ENCODE assay signal across 23 cellular contexts in the genomic region with DNA sequence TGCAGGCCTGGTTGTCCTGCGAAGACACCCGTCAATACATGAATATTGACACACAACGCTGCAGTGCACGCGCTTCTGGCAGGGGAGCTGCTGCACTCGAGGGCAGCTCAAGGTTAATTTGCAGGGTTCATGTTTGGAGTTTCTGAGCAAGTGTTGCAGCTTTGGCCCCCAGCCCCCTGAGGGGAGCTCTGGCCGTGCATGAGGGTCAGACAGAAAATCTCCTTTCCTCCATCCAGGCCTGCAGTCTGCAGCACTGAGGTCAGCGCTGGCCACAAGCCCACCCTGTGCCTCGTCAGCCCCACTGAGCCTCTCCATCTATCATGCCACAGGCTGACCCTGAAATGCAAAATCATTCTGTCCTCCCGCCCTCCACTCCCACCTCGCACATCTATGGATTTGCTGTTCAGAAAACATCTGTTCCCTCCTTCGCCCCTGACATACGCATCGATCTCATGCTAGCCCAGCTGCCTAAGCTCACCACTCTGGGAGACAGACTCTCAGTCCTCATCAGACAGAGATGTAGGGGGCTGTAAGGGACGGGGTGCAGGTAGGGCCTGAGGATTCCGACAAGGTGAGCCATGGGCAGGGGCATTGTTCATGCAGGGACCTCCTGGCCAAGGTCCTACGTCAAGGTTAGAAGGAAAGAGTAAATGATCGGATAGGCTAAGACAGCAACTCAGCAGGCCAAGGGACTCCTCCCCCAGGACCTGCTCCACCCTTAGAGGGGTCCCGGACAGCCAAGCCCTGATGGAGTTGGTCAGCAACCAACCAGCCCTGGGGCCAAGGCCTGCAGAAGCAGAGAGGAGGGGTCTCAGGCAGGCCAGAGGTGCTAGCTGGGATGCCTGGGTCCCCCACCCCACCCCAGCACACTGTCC.
DNase-seq lines count a peak whose midpoint lies in the region; ATAC-seq and TF ChIP-seq lines count a peak whose summit lies in the region.
"Had no signal": no experiment of that assay in that cellular context is flagged by ENCODE, and none has a peak within 500 bp of the region (broad histone marks: within the 10 kb centered on the region; RNA-seq: fewer than 3 reads in every experiment).

No MANE protein-coding gene starts in this region.

- in situ Hi-C loops in IMR-90 (cut with MboI; ENCODE audit: low sequenced_read_pairs), result no loop called here

- no peak overlapping the region for H2BK5ac ChIP-seq in IMR-90 (ENCODE audit: low read depth, low read length, poor library complexity, severe bottlenecking)

- H3K9me3 ChIP-seq in IMR-90 (ENCODE audit: control insufficient read depth, insufficient read depth, low read length) (no peaks in the 10 kb centered on the region), RWPE2 (ENCODE audit: severe bottlenecking) (no peaks in the 10 kb centered on the region), neural progenitor cell (ENCODE audit: low read depth) (no peaks in the 10 kb centered on the region), sigmoid colon (no peaks in the 10 kb centered on the region)
- H3K9me3 ChIP-seq: Caco-2, SJSA1 had no signal

- no TSS peak for BruUV-seq in IMR-90 (replicated peaks; lab: Mats Ljungman, UMichigan)

- H3K14ac ChIP-seq in IMR-90 (replicated peaks; ENCODE audit: low read depth, low read length), result no peak overlapping the region

- H3K4me3 ChIP-seq in IMR-90 (ENCODE audit: insufficient read depth, low read depth, low read length) (no peak overlapping the region), RWPE2 (ENCODE audit: severe bottlenecking) (no peak overlapping the region), neural progenitor cell (no peak overlapping the region), sigmoid colon (no peak overlapping the region)
- H3K4me3 ChIP-seq: GM23248, SJSA1 had no signal

- H3K18ac ChIP-seq in IMR-90 (ENCODE audit: low read depth, low read length), result no peak overlapping the region

- peaks cover 15% of the 10 kb centered on the region for H3K27me3 Mint-ChIP-seq in neural progenitor cell (ENCODE audit: insufficient read depth, low read depth)
- H3K27me3 Mint-ChIP-seq in activated CD4-positive, alpha-beta T cell treated with anti-CD3 and anti-CD28 coated beads for 36 hours, result peaks cover 6% of the 10 kb centered on the region

- H3K23ac ChIP-seq in IMR-90 (ENCODE audit: low read depth, low read length), result no peak overlapping the region

- no peak for TF ChIP-seq EP300 in sigmoid colon (IDR thresholded peaks at IDR 0.05)

- H3K79me1 ChIP-seq in IMR-90 (ENCODE audit: low read depth in 1 of 2, low read length in 2 of 2), result no peaks in the 10 kb centered on the region

- peaks cover 15% of the 10 kb centered on the region for H3F3A ChIP-seq in neural progenitor cell (ENCODE audit: low read depth)

- peaks cover 5% of the 10 kb centered on the region for H3K27me3 ChIP-seq in IMR-90 (ENCODE audit: control insufficient read depth, insufficient read depth, low read length)
- peaks cover 4% of the 10 kb centered on the region for H3K27me3 ChIP-seq in RWPE2 (ENCODE audit: insufficient read depth, poor library complexity, severe bottlenecking)
- H3K27me3 ChIP-seq in neural progenitor cell, result no peaks in the 10 kb centered on the region
- no peaks in the 10 kb centered on the region for H3K27me3 ChIP-seq in sigmoid colon
- H3K27me3 ChIP-seq: SJSA1 had no signal

- no peak overlapping the region for H3K56ac ChIP-seq in IMR-90 (ENCODE audit: extremely low read depth, insufficient read depth, low read length)

- no peak overlapping the region for H3K4me3 Mint-ChIP-seq in neural progenitor cell
- no peak overlapping the region for H3K4me3 Mint-ChIP-seq in activated CD4-positive, alpha-beta T cell treated with anti-CD3 and anti-CD28 coated beads for 36 hours
- H3K4me3 Mint-ChIP-seq: B cell; CD8-positive, alpha-beta T cell had no signal

- H2BK15ac ChIP-seq in IMR-90 (ENCODE audit: low read depth, low read length), result no peak overlapping the region

- 55% methylated on average over 3 of the region's 19 CpGs; no CpG with 5 or more reads in 1 of the 2 experiments for WGBS in IMR-90 (ENCODE audit: extremely low coverage in 2 of 2, insufficient read length in 1 of 2), 2 experiments
- whole genome bisulfite sequencing in sigmoid colon, 2 donors, result 83 to 86% methylated on average over 19 of the region's 19 CpGs

- H3K9ac ChIP-seq in IMR-90 (ENCODE audit: low read depth, low read length) (no peak overlapping the region), neural progenitor cell (no peak overlapping the region)
- H3K9ac ChIP-seq: GM23248 had no signal

- H3K9me1 ChIP-seq in IMR-90 (ENCODE audit: insufficient read depth, low read length), result no peaks in the 10 kb centered on the region

- no peaks in the 10 kb centered on the region for H3K79me2 ChIP-seq in neural progenitor cell (ENCODE audit: low read depth)

- H4K20me1 ChIP-seq in IMR-90 (ENCODE audit: insufficient read depth, low read length) (no peaks in the 10 kb centered on the region; the same call in 1 of the 2 replicates), neural progenitor cell (ENCODE audit: low read depth) (peaks cover 2% of the 10 kb centered on the region)

- H3K4me2 ChIP-seq in IMR-90 (ENCODE audit: low read depth, low read length) (no peak overlapping the region), neural progenitor cell (no peak overlapping the region)

- no peak overlapping the region for H4K5ac ChIP-seq in IMR-90 (ENCODE audit: low read depth, low read length)

- intact Hi-C loops in IMR-90 (cut with micrococcal nuclease) (loop anchor here (10.0 kb wide), 1 partner anchor 364 kb away; no protein-coding TSS in a partner anchor), sigmoid colon (cut with DNase I) (no loop called here)
- intact Hi-C loops in activated CD4-positive, alpha-beta T cell treated with anti-CD3 and anti-CD28 coated beads for 36 hours (cut with DNase I, micrococcal nuclease), result no loop called here

- H4K91ac ChIP-seq in IMR-90 (ENCODE audit: insufficient read depth, low read depth, low read length), result no peak overlapping the region

- ATAC-seq in IMR-90 (ENCODE audit: low read depth) (no peak), RWPE2 (ENCODE audit: low read depth) (no peak)
- ATAC-seq in activated CD4-positive, alpha-beta T cell treated with anti-CD3 and anti-CD28 coated beads for 36 hours, result no peak
- ATAC-seq: CD8-positive, alpha-beta T cell; PC-3 had no signal

- H2AK9ac ChIP-seq in IMR-90 (replicated peaks; ENCODE audit: low read depth, low read length, poor library complexity), result no peak overlapping the region

- TF ChIP-seq POLR2A in IMR-90 (IDR thresholded peaks at IDR 0.05; ENCODE audit: low read depth, low read length), result no peak
- TF ChIP-seq POLR2A in sigmoid colon (IDR thresholded peaks at IDR 0.05), result no peak

- CTCF ChIA-PET in IMR-90 (lab: Yijun Ruan, JAX), result interaction anchor here (0.5 kb wide), 1 partner anchor 194 kb away, joined by 3 read pairs; no protein-coding TSS in a partner anchor
- CTCF ChIA-PET in activated CD4-positive, alpha-beta T cell treated with anti-CD3 and anti-CD28 coated beads for 36 hours (lab: Charles Lee), result interaction anchor here (1.3 kb wide), 1 partner anchor 9 kb away, joined by 6 read pairs; no protein-coding TSS in a partner anchor

- no peaks in the 10 kb centered on the region for H3K9me3 Mint-ChIP-seq in neural progenitor cell
- H3K9me3 Mint-ChIP-seq in activated CD4-positive, alpha-beta T cell treated with anti-CD3 and anti-CD28 coated beads for 36 hours (ENCODE audit: low read depth), result no peaks in the 10 kb centered on the region
- H3K9me3 Mint-ChIP-seq: CD8-positive, alpha-beta T cell had no signal

- H3K27ac ChIP-seq in IMR-90 (ENCODE audit: insufficient read depth, low read length) (no peak overlapping the region), RWPE2 (ENCODE audit: poor library complexity, severe bottlenecking) (no peak overlapping the region), neural progenitor cell (no peak overlapping the region), sigmoid colon (no peak overlapping the region)
- H3K27ac ChIP-seq: C4-2B, GM23248, SJSA1 had no signal

- H3K36me3 ChIP-seq in IMR-90 (ENCODE audit: control insufficient read depth, insufficient read depth, low read length) (no peaks in the 10 kb centered on the region), RWPE2 (ENCODE audit: low read depth) (no peaks in the 10 kb centered on the region), neural progenitor cell (no peaks in the 10 kb centered on the region), sigmoid colon (no peaks in the 10 kb centered on the region)
- H3K36me3 ChIP-seq: SJSA1 had no signal

- TF ChIP-seq CTCF in IMR-90 (conservative IDR thresholded peaks at IDR 0.05; ENCODE audit: low read depth, low read length) (no peak), RWPE2 (IDR thresholded peaks at IDR 0.05; ENCODE audit: poor library complexity, severe bottlenecking) (no peak), neural progenitor cell (IDR thresholded peaks at IDR 0.05) (no peak), sigmoid colon (IDR thresholded peaks at IDR 0.05) (no peak)

- POLR2A ChIA-PET in IMR-90 (lab: Charles Lee; ENCODE audit: unreplicated experiment), result no interaction called here
- POLR2A ChIA-PET in activated CD4-positive, alpha-beta T cell treated with anti-CD3 and anti-CD28 coated beads for 36 hours (lab: Charles Lee), result no interaction called here

- H4K8ac ChIP-seq in IMR-90 (ENCODE audit: low read depth in 2 of 2, low read length in 2 of 2), result no peak overlapping the region

- no peak overlapping the region for H2BK120ac ChIP-seq in IMR-90 (ENCODE audit: low read depth, low read length)

- H3K36me3 Mint-ChIP-seq in neural progenitor cell, result no peaks in the 10 kb centered on the region
- H3K36me3 Mint-ChIP-seq in activated CD4-positive, alpha-beta T cell treated with anti-CD3 and anti-CD28 coated beads for 36 hours (ENCODE audit: low read depth), result no peaks in the 10 kb centered on the region
- H3K36me3 Mint-ChIP-seq: CD8-positive, alpha-beta T cell had no signal

- TF ChIP-seq RAD21 in IMR-90 (IDR thresholded peaks at IDR 0.05; ENCODE audit: low read length), result no peak

- DNase-seq in IMR-90, result no peak
- DNase-seq in RWPE2 (ENCODE audit: low spot score), result peak; percentile 52
- no peak for DNase-seq in neural progenitor cell (ENCODE audit: low spot score)
- peak; percentile 61 for DNase-seq in sigmoid colon
- DNase-seq in globus pallidus (ENCODE audit: low spot score), result no peak
- DNase-seq in NCI-H446 (lab: John Stamatoyannopoulos, UW), result no peak
- no peak for DNase-seq in activated CD4-positive, alpha-beta T cell treated with anti-CD3 and anti-CD28 coated beads for 36 hours
- DNase-seq: CD8-positive, alpha-beta T cell; GM23248; H7; Karpas-422; NCI-H1105; NCI-H1436 treated with DMSO at 0.1 percent for 48 hours; NCI-H2029; NCI-H510A; NCI-H748 treated with DMSO at 0.1 percent for 48 hours; NK-92 treated with Interleukin-12 subunit alpha and Interleukin-12 subunit beta, amount 100 ng/mL, for 24 hours; PC-3; Right ventricle myocardium superior had no signal

- H2BK20ac ChIP-seq in IMR-90 (ENCODE audit: low read depth, low read length), result no peak overlapping the region

- H2AFZ ChIP-seq in IMR-90 (replicated peaks; ENCODE audit: low read length, poor library complexity), result peak overlapping the region; percentile 27
- H2AFZ ChIP-seq in neural progenitor cell (replicated peaks), result no peak overlapping the region
- H2AFZ ChIP-seq: GM23248 had no signal

- H3K4me1 ChIP-seq in IMR-90 (ENCODE audit: control insufficient read depth, insufficient read depth, low read length) (peaks cover 3% of the 10 kb centered on the region; the same call in 1 of the 2 replicates), RWPE2 (ENCODE audit: insufficient read depth, poor library complexity, severe bottlenecking) (peaks cover 5% of the 10 kb centered on the region), neural progenitor cell (peaks cover 24% of the 10 kb centered on the region), sigmoid colon (peaks cover 0 to 31% (median 29%) of the 10 kb centered on the region in 4 donors)

- peaks cover 50% of the 10 kb centered on the region for H3K4me1 Mint-ChIP-seq in neural progenitor cell
- H3K4me1 Mint-ChIP-seq in activated CD4-positive, alpha-beta T cell treated with anti-CD3 and anti-CD28 coated beads for 36 hours, result peaks cover 11% of the 10 kb centered on the region

- H2AK5ac ChIP-seq in IMR-90 (ENCODE audit: low read depth, low read length), result no peak overlapping the region

- H3K27ac Mint-ChIP-seq in neural progenitor cell, result peak overlapping the region; percentile 27
- H3K27ac Mint-ChIP-seq in activated CD4-positive, alpha-beta T cell treated with anti-CD3 and anti-CD28 coated beads for 36 hours, result no peak overlapping the region
- H3K27ac Mint-ChIP-seq: B cell; CD8-positive, alpha-beta T cell had no signal

- no peak overlapping the region for H3K4ac ChIP-seq in IMR-90 (ENCODE audit: low read depth, low read length)

- dilution Hi-C loops in IMR-90 (cut with HindIII; ENCODE audit: low sequenced_read_pairs, unreplicated experiment), result no loop called here

Comparison
In these comparisons a context has a peak if more than half of its experiments do, and no peak if none do; other contexts are left out.
1. DNase-seq: peak in RWPE2 (single experiment) and sigmoid colon (single experiment); none in IMR-90 (single experiment), neural progenitor cell (single experiment), globus pallidus (single experiment), NCI-H446 (0 of 2) and activated CD4-positive, alpha-beta T cell treated with anti-CD3 and anti-CD28 coated beads for 36 hours (single experiment).